ENCODE assay signal across 17 cellular contexts in genomic region chr9:35002623-35003022, GRCh38. TPM values are rescaled to one million over a fixed set of nuclear protein-coding genes. Genes with fewer than 3 reads are reported as not detected.
A peak's percentile ranks its signal among the peaks of the same experiment; 100 is the strongest.
DNase-seq lines count a peak whose midpoint lies in the region; ATAC-seq and TF ChIP-seq lines count a peak whose summit lies in the region.
"Had no signal": no experiment of that assay in that cellular context is flagged by ENCODE, and none has a peak within 500 bp of the region (broad histone marks: within the 10 kb centered on the region; RNA-seq: fewer than 3 reads in every experiment).

No MANE protein-coding gene starts in this region.

- POLR2A ChIA-PET in HEK293T (lab: Yijun Ruan, JAX), result no interaction called here

- H3K9ac ChIP-seq in endodermal cell (ENCODE audit: extremely low read depth, low read length, poor library complexity, severe bottlenecking), result no peak overlapping the region

- ATAC-seq in stimulated activated effector memory CD8-positive, alpha-beta T cell treated with anti-CD3 and anti-CD28 coated beads, Interleukin-12 subunit alpha, Interleukin-12 subunit beta, amount 100 ng/mL, for 72 hours, result no peak
- ATAC-seq in HG03108 (IDR thresholded peaks at IDR 0.05; ENCODE audit: unreplicated experiment) (no peak), HG03280 (IDR thresholded peaks at IDR 0.05; ENCODE audit: unreplicated experiment) (no peak)

- H3K27ac Mint-ChIP-seq in activated T-cell treated with anti-CD3 and anti-CD28 coated beads, Interleukin-2, amount 50 U/mL, for 24 hours, result peak overlapping the region; percentile 48
- H3K27ac Mint-ChIP-seq in endodermal cell, result peak overlapping the region; percentile 92
- peak overlapping the region; percentile 20 for H3K27ac Mint-ChIP-seq in stimulated activated effector memory CD8-positive, alpha-beta T cell treated with anti-CD3 and anti-CD28 coated beads, Interleukin-12 subunit alpha, Interleukin-12 subunit beta, amount 100 ng/mL, for 72 hours
- H3K27ac Mint-ChIP-seq: IgD-negative memory B cell had no signal

- H3K9me3 ChIP-seq in endodermal cell (ENCODE audit: control insufficient read depth, low read length), result peaks cover 8% of the 10 kb centered on the region

- no peak for TF ChIP-seq CTCF in endodermal cell (conservative IDR thresholded peaks at IDR 0.05)

- peaks cover 3% of the 10 kb centered on the region for H3K36me3 ChIP-seq in endodermal cell (ENCODE audit: control insufficient read depth, insufficient read depth, low read length)

- H3K36me3 Mint-ChIP-seq in activated T-cell treated with anti-CD3 and anti-CD28 coated beads, Interleukin-2, amount 50 U/mL, for 24 hours (ENCODE audit: low read depth), result peaks cover 3% of the 10 kb centered on the region
- peaks cover 14% of the 10 kb centered on the region for H3K36me3 Mint-ChIP-seq in endodermal cell (ENCODE audit: low read depth)
- H3K36me3 Mint-ChIP-seq in stimulated activated effector memory CD8-positive, alpha-beta T cell treated with anti-CD3 and anti-CD28 coated beads, Interleukin-12 subunit alpha, Interleukin-12 subunit beta, amount 100 ng/mL, for 72 hours, result no peaks in the 10 kb centered on the region
- H3K36me3 Mint-ChIP-seq: CD14-positive monocyte had no signal

- no peak overlapping the region for H3K4me3 Mint-ChIP-seq in activated T-cell treated with anti-CD3 and anti-CD28 coated beads, Interleukin-2, amount 50 U/mL, for 24 hours
- peak overlapping the region; percentile 62 for H3K4me3 Mint-ChIP-seq in endodermal cell
- no peak overlapping the region for H3K4me3 Mint-ChIP-seq in stimulated activated effector memory CD8-positive, alpha-beta T cell treated with anti-CD3 and anti-CD28 coated beads, Interleukin-12 subunit alpha, Interleukin-12 subunit beta, amount 100 ng/mL, for 72 hours
- H3K4me3 Mint-ChIP-seq: CD14-positive monocyte, IgD-negative memory B cell had no signal

- no peak overlapping the region for H3K27ac ChIP-seq in endodermal cell (ENCODE audit: low read depth, low read length)

- CTCF ChIA-PET in HEK293T (lab: Yijun Ruan, JAX), result no interaction called here

- peaks cover 33% of the 10 kb centered on the region for H3K4me1 Mint-ChIP-seq in activated T-cell treated with anti-CD3 and anti-CD28 coated beads, Interleukin-2, amount 50 U/mL, for 24 hours (ENCODE audit: low read depth)
- H3K4me1 Mint-ChIP-seq in endodermal cell, result peaks cover 64% of the 10 kb centered on the region
- peaks cover 16% of the 10 kb centered on the region for H3K4me1 Mint-ChIP-seq in stimulated activated effector memory CD8-positive, alpha-beta T cell treated with anti-CD3 and anti-CD28 coated beads, Interleukin-12 subunit alpha, Interleukin-12 subunit beta, amount 100 ng/mL, for 72 hours
- H3K4me1 Mint-ChIP-seq: CD14-positive monocyte, IgD-negative memory B cell had no signal

- H3K4me1 ChIP-seq in endodermal cell (ENCODE audit: control insufficient read depth, insufficient read depth, low read length), result peaks cover 24% of the 10 kb centered on the region

- no peak overlapping the region for H3K4me3 ChIP-seq in endodermal cell (ENCODE audit: low read length)

- no peaks in the 10 kb centered on the region for H3K27me3 ChIP-seq in endodermal cell (ENCODE audit: control insufficient read depth, insufficient read depth, low read length, poor library complexity, severe bottlenecking)

- no peak for DNase-seq in activated T-cell treated with anti-CD3 and anti-CD28 coated beads, Interleukin-2, amount 50 U/mL, for 24 hours
- DNase-seq in activated T-cell treated with anti-CD3 and anti-CD28 coated beads, Interleukin-2, amount 50 U/mL, for 48 hours, result no peak
- peak; percentile 1 for DNase-seq in HEK293T (ENCODE audit: extremely low spot score)
- no peak for DNase-seq in endodermal cell
- no peak for DNase-seq in stimulated activated effector memory CD8-positive, alpha-beta T cell treated with anti-CD3 and anti-CD28 coated beads, Interleukin-12 subunit alpha, Interleukin-12 subunit beta, amount 100 ng/mL, for 72 hours (ENCODE audit: low spot score in 2 of 2)
- DNase-seq in inferior parietal cortex (ENCODE audit: extremely low spot score), result no peak
- DNase-seq: COR-L47, DMS53, NCI-H1930, NCI-H524, SHP77 treated with DMSO at 0.1 percent for 48 hours had no signal

- no peaks in the 10 kb centered on the region for H3K9me3 Mint-ChIP-seq in activated T-cell treated with anti-CD3 and anti-CD28 coated beads, Interleukin-2, amount 50 U/mL, for 24 hours
- H3K9me3 Mint-ChIP-seq in endodermal cell, result peaks cover 11% of the 10 kb centered on the region
- H3K9me3 Mint-ChIP-seq in stimulated activated effector memory CD8-positive, alpha-beta T cell treated with anti-CD3 and anti-CD28 coated beads, Interleukin-12 subunit alpha, Interleukin-12 subunit beta, amount 100 ng/mL, for 72 hours, result no peaks in the 10 kb centered on the region
- H3K9me3 Mint-ChIP-seq: IgD-negative memory B cell had no signal

- H3K27me3 Mint-ChIP-seq in activated T-cell treated with anti-CD3 and anti-CD28 coated beads, Interleukin-2, amount 50 U/mL, for 24 hours, result no peaks in the 10 kb centered on the region
- H3K27me3 Mint-ChIP-seq in endodermal cell (ENCODE audit: insufficient read depth), result no peaks in the 10 kb centered on the region
- H3K27me3 Mint-ChIP-seq: IgD-negative memory B cell had no signal

TF ChIP-seq in HEK293T, 16 proteins besides CTCF, POLR2A, EP300 and RAD21:
- no peak for TF ChIP-seq ELF4 (IDR thresholded peaks at IDR 0.05)
- TF ChIP-seq LEF1 (IDR thresholded peaks at IDR 0.05; ENCODE audit: borderline replicate concordance), result no peak
- TF ChIP-seq ZNF384 (IDR thresholded peaks at IDR 0.05), result no peak
- TF ChIP-seq BHLHE40 (IDR thresholded peaks at IDR 0.05; ENCODE audit: borderline replicate concordance), result no peak
- no peak for TF ChIP-seq L3MBTL2 (conservative IDR thresholded peaks at IDR 0.05)
- TF ChIP-seq SUZ12 (IDR thresholded peaks at IDR 0.05), result no peak
- TF ChIP-seq FOXA1 (IDR thresholded peaks at IDR 0.05), result no peak
- no peak for TF ChIP-seq FOXM1 (IDR thresholded peaks at IDR 0.05; ENCODE audit: borderline replicate concordance)
- TF ChIP-seq HDGF (IDR thresholded peaks at IDR 0.05; ENCODE audit: borderline replicate concordance), result no peak
- no peak for TF ChIP-seq CTBP1 (IDR thresholded peaks at IDR 0.05; ENCODE audit: borderline replicate concordance)
- TF ChIP-seq PKNOX1 (IDR thresholded peaks at IDR 0.05), result no peak
- TF ChIP-seq TARDBP (IDR thresholded peaks at IDR 0.05), result no peak
- TF ChIP-seq NFRKB (IDR thresholded peaks at IDR 0.05), result no peak
- TF ChIP-seq ARNT (IDR thresholded peaks at IDR 0.05), result no peak
- TF ChIP-seq FOXK2 (IDR thresholded peaks at IDR 0.05), result no peak
- TF ChIP-seq SP1 (IDR thresholded peaks at IDR 0.05), result no peak
TF ChIP-seq in HEK293T: peak in this region for 0.

RNA-seq across cellular contexts. Expression of gene DNAJB5, which starts 13.1 kb away (rescaled TPM):
- 10 to 100 TPM; 19.8 to 40.1 TPM for total RNA-seq in endodermal cell
- 48.8 TPM for polyA plus RNA-seq in endodermal cell (2013, experiment 1 of 2)
- polyA plus RNA-seq in endodermal cell (2013, experiment 2 of 2), result 49.6 TPM

RNA-seq across cellular contexts. Expression of gene PHF24, which starts 44.5 kb away (rescaled TPM):
- total RNA-seq in endodermal cell, result 1 to 10 TPM; 1.9 to 2.7 TPM
- polyA plus RNA-seq in endodermal cell (2013, experiment 1 of 2), result 1.0 TPM
- polyA plus RNA-seq in endodermal cell (2013, experiment 2 of 2), result 0.66 TPM
- total RNA-seq: H4, LHCN-M2 had no signal

Comparison
In these comparisons a context has a peak if more than half of its experiments do, and no peak if none do; other contexts are left out.
1. H3K27ac Mint-ChIP-seq: peak in every context shown above with its lines; median percentile 92 in endodermal cell; 48 in activated T-cell treated with anti-CD3 and anti-CD28 coated beads, Interleukin-2, amount 50 U/mL, for 24 hours; 20 in stimulated activated effector memory CD8-positive, alpha-beta T cell treated with anti-CD3 and anti-CD28 coated beads, Interleukin-12 subunit alpha, Interleukin-12 subunit beta, amount 100 ng/mL, for 72 hours.